ENCODE assay signal across 34 cellular contexts in the genomic region with DNA sequence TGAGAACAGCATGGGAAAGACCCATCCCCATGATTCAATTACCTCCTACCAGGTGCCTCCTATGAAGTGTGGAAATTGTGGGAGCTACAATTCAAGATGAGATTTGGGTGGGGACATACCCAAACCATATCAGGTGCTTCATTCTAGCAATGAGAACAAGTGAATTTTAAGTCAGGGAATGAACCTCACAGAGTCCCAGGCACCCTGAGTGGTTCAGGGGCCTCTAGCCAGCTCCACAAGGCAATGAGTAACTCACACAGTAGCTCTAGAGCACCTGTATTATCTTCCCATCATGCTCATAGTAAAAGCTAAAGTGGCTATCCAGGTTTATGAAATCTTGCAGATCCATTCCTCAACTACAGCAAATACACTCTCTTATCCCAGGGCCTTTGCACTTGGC. TPM values are rescaled to one million over a fixed set of nuclear protein-coding genes. Genes with fewer than 3 reads are reported as not detected.
"Had no signal": no experiment of that assay in that cellular context is flagged by ENCODE, and none has a peak within 500 bp of the region (broad histone marks: within the 10 kb centered on the region; RNA-seq: fewer than 3 reads in every experiment).

No MANE protein-coding gene starts in this region.

- H3K27ac Mint-ChIP-seq: naive thymus-derived CD4-positive, alpha-beta T cell; nephron progenitor cell; stimulated activated memory B cell treated with anti-CD40 and anti-IgM and Interleukin-4, amounts not matched to agents 10 μg/mL and 1 μg/mL and 100 μg/mL, for 72 hours had no signal

- H3K9me3 Mint-ChIP-seq: nephron progenitor cell; stimulated activated memory B cell treated with anti-CD40 and anti-IgM and Interleukin-4, amounts not matched to agents 10 μg/mL and 1 μg/mL and 100 μg/mL, for 72 hours had no signal

- H3K36me3 ChIP-seq: colonic mucosa, esophagus squamous epithelium, heart right ventricle, left lung, ovary, sigmoid colon, transverse colon had no signal

- H3K4me3 Mint-ChIP-seq: naive thymus-derived CD4-positive, alpha-beta T cell; nephron progenitor cell; stimulated activated memory B cell treated with anti-CD40 and anti-IgM and Interleukin-4, amounts not matched to agents 10 μg/mL and 1 μg/mL and 100 μg/mL, for 72 hours had no signal

- H3K4me1 Mint-ChIP-seq: naive thymus-derived CD4-positive, alpha-beta T cell; stimulated activated memory B cell treated with anti-CD40 and anti-IgM and Interleukin-4, amounts not matched to agents 10 μg/mL and 1 μg/mL and 100 μg/mL, for 72 hours had no signal

- H3K4me1 ChIP-seq: colonic mucosa had no signal

- H3K27ac ChIP-seq: colonic mucosa, esophagus squamous epithelium, left lung, psoas muscle, sigmoid colon, transverse colon had no signal

- ATAC-seq: heart right ventricle; left cardiac atrium; left lung; naive thymus-derived CD4-positive, alpha-beta T cell; psoas muscle; right cardiac atrium; stimulated activated memory B cell treated with anti-CD40 and anti-IgM and Interleukin-4, amounts not matched to agents 10 μg/mL and 1 μg/mL and 100 μg/mL, for 72 hours; stimulated activated naive CD8-positive, alpha-beta T cell treated with anti-CD3 and anti-CD28 coated beads, Interleukin-15, Interleukin-2, amounts not matched to agents 100 U/mL and 50 U/mL, for 24 hours had no signal

- H3K27me3 ChIP-seq: colonic mucosa, esophagus squamous epithelium, heart right ventricle, left lung, ovary, sigmoid colon, testis, transverse colon had no signal

- DNase-seq: colonic mucosa; dermis blood vessel endothelial cell; effector memory CD4-positive, alpha-beta T cell; esophagus squamous epithelium; foreskin melanocyte; glutamatergic neuron; heart right ventricle; hippocampal formation; left cardiac atrium; left lung; mammary epithelial cell; mesendoderm; midbrain; naive thymus-derived CD4-positive, alpha-beta T cell; nephron progenitor cell; ovary; posterior cingulate gyrus; psoas muscle; right cardiac atrium; sigmoid colon; stimulated activated CD4-positive, alpha-beta T cell treated with anti-CD3 and anti-CD28 coated beads, Interleukin-4, amount 100 ng/mL, for 4 hours; stimulated activated naive CD8-positive, alpha-beta T cell treated with anti-CD3 and anti-CD28 coated beads, Interleukin-15, Interleukin-2, amounts not matched to agents 100 U/mL and 50 U/mL, for 24 hours; testis; transverse colon had no signal

- H3K4me3 ChIP-seq: colonic mucosa, esophagus squamous epithelium, heart right ventricle, left lung, ovary, psoas muscle, sigmoid colon, testis, transverse colon had no signal

- H3K36me3 Mint-ChIP-seq: stimulated activated memory B cell treated with anti-CD40 and anti-IgM and Interleukin-4, amounts not matched to agents 10 μg/mL and 1 μg/mL and 100 μg/mL, for 72 hours had no signal

- H3K9me3 ChIP-seq: colonic mucosa, esophagus squamous epithelium, heart right ventricle, left lung, ovary, psoas muscle, sigmoid colon, testis, transverse colon had no signal

- FAIRE-seq: endothelial cell of umbilical vein, islet of Langerhans had no signal

RNA-seq across cellular contexts. Expression of gene ACCSL, which starts 13.1 kb away (rescaled TPM):
- total RNA-seq: chondrocyte; colonic mucosa; dermis blood vessel endothelial cell; endothelial cell of umbilical vein; epithelial cell of proximal tubule; esophagus squamous epithelium; heart right ventricle; kidney epithelial cell; left cardiac atrium; left lung; mammary epithelial cell; mucosa of gallbladder; naive thymus-derived CD4-positive, alpha-beta T cell; ovary; psoas muscle; renal cortical epithelial cell; right cardiac atrium; skeletal muscle tissue; transverse colon; urinary bladder had no signal
- polyA plus RNA-seq: endothelial cell of umbilical vein; heart right ventricle; mammary epithelial cell; naive thymus-derived CD4-positive, alpha-beta T cell; right cardiac atrium; sigmoid colon; urinary bladder had no signal
